Comparison of ENCODE assay signal across 27 cellular contexts in genomic region chr3:151916781-151917180, GRCh38. TPM values are rescaled to one million over a fixed set of nuclear protein-coding genes. Genes with fewer than 3 reads are reported as not detected.
"Had no signal": no experiment of that assay in that cellular context is flagged by ENCODE, and none has a peak within 500 bp of the region (broad histone marks: within the 10 kb centered on the region; RNA-seq: fewer than 3 reads in every experiment).

No MANE protein-coding gene starts in this region.

- H3K36me3 ChIP-seq: ovary, right atrium auricular region, spleen, upper lobe of left lung had no signal

- H3K9me3 ChIP-seq: ovary, psoas muscle, right atrium auricular region, spleen, upper lobe of left lung had no signal

- DNase-seq: activated CD4-positive, alpha-beta T cell treated with anti-CD3 and anti-CD28 coated beads for 1 hour; activated CD4-positive, alpha-beta T cell treated with anti-CD3 and anti-CD28 coated beads, Interleukin-2, amount 50 U/mL, for 1 hour; activated naive CD4-positive, alpha-beta T cell treated with Interleukin-2 at 50 U/mL for 16 hours; activated naive CD8-positive, alpha-beta T cell treated with anti-CD3 and anti-CD28 coated beads for 36 hours; activated T-cell treated with anti-CD3 and anti-CD28 coated beads, Interleukin-2, amount 50 U/mL, for 4 hours; central memory CD4-positive, alpha-beta T cell; effector memory CD8-positive, alpha-beta T cell; foreskin melanocyte; glutamatergic neuron; immature natural killer cell; midbrain; natural killer cell; ovary; psoas muscle; spleen; stimulated activated CD4-positive, alpha-beta T cell treated with anti-CD3 and anti-CD28 coated beads, Interleukin-4, amount 100 ng/mL, for 1 hour; stimulated activated naive CD8-positive, alpha-beta T cell treated with anti-CD3 and anti-CD28 coated beads, Interleukin-15, Interleukin-2, amounts not matched to agents 100 U/mL and 50 U/mL, for 24 hours; upper lobe of left lung had no signal

- H3K4me3 Mint-ChIP-seq: activated naive CD8-positive, alpha-beta T cell treated with anti-CD3 and anti-CD28 coated beads for 36 hours; activated T-cell treated with anti-CD3 and anti-CD28 coated beads, Interleukin-2, amount 50 U/mL, for 4 hours; effector memory CD8-positive, alpha-beta T cell; immature natural killer cell; natural killer cell had no signal

- ATAC-seq: activated T-cell treated with anti-CD3 and anti-CD28 coated beads, Interleukin-2, amount 50 U/mL, for 4 hours; effector memory CD8-positive, alpha-beta T cell; esophagus mucosa; left lobe of liver; natural killer cell; psoas muscle; stimulated activated naive CD8-positive, alpha-beta T cell treated with anti-CD3 and anti-CD28 coated beads, Interleukin-15, Interleukin-2, amounts not matched to agents 100 U/mL and 50 U/mL, for 24 hours had no signal

- H3K4me2 ChIP-seq: hepatocyte had no signal

- H3K4me1 Mint-ChIP-seq: activated naive CD8-positive, alpha-beta T cell treated with anti-CD3 and anti-CD28 coated beads for 36 hours; immature natural killer cell; natural killer cell had no signal

- H3K4me3 ChIP-seq: hepatocyte, ovary, psoas muscle, right atrium auricular region, spleen, upper lobe of left lung had no signal

- H3K9me3 Mint-ChIP-seq: activated naive CD8-positive, alpha-beta T cell treated with anti-CD3 and anti-CD28 coated beads for 36 hours; effector memory CD8-positive, alpha-beta T cell; immature natural killer cell; natural killer cell had no signal

- H3K79me2 ChIP-seq: hepatocyte had no signal

- H3K27ac ChIP-seq: hepatocyte, ovary, psoas muscle, right atrium auricular region, spleen, upper lobe of left lung had no signal

- H3K27me3 ChIP-seq: hepatocyte, ovary, right atrium auricular region, spleen, upper lobe of left lung had no signal

- H3K4me1 ChIP-seq: psoas muscle, right atrium auricular region, spleen, upper lobe of left lung had no signal

- H3K27ac Mint-ChIP-seq: activated naive CD8-positive, alpha-beta T cell treated with anti-CD3 and anti-CD28 coated beads for 36 hours; effector memory CD8-positive, alpha-beta T cell; immature natural killer cell; natural killer cell had no signal

- H3K36me3 Mint-ChIP-seq: activated naive CD8-positive, alpha-beta T cell treated with anti-CD3 and anti-CD28 coated beads for 36 hours; natural killer cell had no signal

- H2AFZ ChIP-seq: hepatocyte had no signal

- H3K27me3 Mint-ChIP-seq: activated naive CD8-positive, alpha-beta T cell treated with anti-CD3 and anti-CD28 coated beads for 36 hours had no signal

RNA-seq across cellular contexts. Expression of gene SUCNR1, which starts 43.3 kb away (rescaled TPM):
- total RNA-seq: activated T-cell treated with anti-CD3 and anti-CD28 coated beads, Interleukin-2, amount 50 U/mL, for 4 hours; astrocyte; dermis microvascular lymphatic vessel endothelial cell; endothelial cell of umbilical vein; esophagus mucosa; lung microvascular endothelial cell; T-helper 2 cell treated with Interferon-gamma antibody and Interleukin-4, amounts not matched to agents 100 ng/mL and 5 ng/mL, for 36 hours had no signal
- polyA plus RNA-seq: endothelial cell of umbilical vein had no signal
